Comparison of ENCODE assay signal across 9 cellular contexts in the genomic region with DNA sequence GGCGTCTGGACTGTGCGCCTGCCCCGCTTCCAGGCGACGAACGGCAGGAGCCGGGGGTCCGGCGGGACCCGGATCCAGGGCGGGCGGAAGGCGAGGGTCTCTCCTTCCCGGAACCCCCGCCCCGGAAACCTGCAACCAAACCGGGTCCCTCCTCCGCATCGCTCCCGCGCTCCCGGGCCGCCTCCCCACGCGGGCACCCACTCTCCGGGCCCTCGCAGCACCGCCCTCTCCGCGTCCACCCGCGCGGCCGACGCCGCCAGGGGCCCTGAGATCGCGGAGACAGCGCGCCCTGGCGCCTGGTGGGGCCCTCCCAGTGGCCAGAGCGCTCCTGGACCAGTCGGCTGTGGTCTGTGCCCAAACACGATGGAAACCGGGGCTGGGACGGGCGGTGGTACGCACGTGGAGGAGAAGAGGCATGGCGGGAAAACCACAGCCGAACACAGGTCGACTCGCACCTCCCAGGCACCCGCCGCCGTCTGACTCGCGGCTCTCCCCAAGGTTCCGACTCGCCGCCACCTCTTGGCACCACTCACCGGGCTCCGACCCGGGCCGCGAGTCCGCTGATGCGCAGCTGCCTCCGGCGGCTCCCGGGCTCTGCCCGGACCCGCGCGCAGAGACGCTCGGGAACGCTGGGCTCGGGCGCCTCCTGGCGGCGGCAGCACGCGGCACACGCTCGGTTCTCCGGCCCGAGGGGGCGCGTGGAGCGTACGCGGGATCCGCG. TPM values are rescaled to one million over a fixed set of nuclear protein-coding genes. Genes with fewer than 3 reads are reported as not detected.
A peak's percentile ranks its signal among the peaks of the same experiment; 100 is the strongest.
DNase-seq lines count a peak whose midpoint lies in the region; ATAC-seq, FAIRE-seq and TF ChIP-seq lines count a peak whose summit lies in the region.
"Had no signal": no experiment of that assay in that cellular context is flagged by ENCODE, and none has a peak within 500 bp of the region (broad histone marks: within the 10 kb centered on the region; RNA-seq: fewer than 3 reads in every experiment).

No MANE protein-coding gene starts in this region.

- CTCF ChIA-PET in activated naive CD4-positive, alpha-beta T cell treated with anti-CD3 and anti-CD28 coated beads, Interleukin-2, amount 10 ng/mL, durations not matched to agents 7 days and 5 days (lab: Charles Lee), result interaction anchor here (0.6 to 11.2 kb wide), 25 partner anchors 11 to 683 kb away, joined by 3 to 212 read pairs (median 4); no protein-coding TSS in a partner anchor

- H3K4me1 Mint-ChIP-seq in activated naive CD4-positive, alpha-beta T cell treated with anti-CD3 and anti-CD28 coated beads, Interleukin-2, amount 10 ng/mL, durations not matched to agents 7 days and 5 days, result peaks cover 33% of the 10 kb centered on the region

- no peak overlapping the region for H3K27ac Mint-ChIP-seq in activated naive CD4-positive, alpha-beta T cell treated with anti-CD3 and anti-CD28 coated beads, Interleukin-2, amount 10 ng/mL, durations not matched to agents 7 days and 5 days

- H3K4me3 ChIP-seq in pancreas (peak overlapping the region in 3 of 4 donors; percentile 15 to 47 (median 35)), transverse colon (peak overlapping the region in 3 of 4 donors; percentile 9 to 54 (median 30))

- H3K9me3 ChIP-seq in pancreas (no peaks in the 10 kb centered on the region), transverse colon (no peaks in the 10 kb centered on the region)

- no peaks in the 10 kb centered on the region for H3K36me3 ChIP-seq in pancreas
- H3K36me3 ChIP-seq in transverse colon, result no peaks in the 10 kb centered on the region

- 6 to 13% methylated on average over 74 to 95 of the region's 95 CpGs for WGBS in pancreas, 2 donors
- 5% methylated on average over 40 of the region's 95 CpGs; no CpG with 5 or more reads in 1 of the 2 donors for WGBS in transverse colon (ENCODE audit: low coverage in 1 of 2), 2 donors

- H3K9me3 Mint-ChIP-seq in activated naive CD4-positive, alpha-beta T cell treated with anti-CD3 and anti-CD28 coated beads, Interleukin-2, amount 10 ng/mL, durations not matched to agents 7 days and 5 days, result no peaks in the 10 kb centered on the region

- peaks cover 0 to 11% (median 0%) of the 10 kb centered on the region in 3 donors for H3K4me1 ChIP-seq in pancreas
- H3K4me1 ChIP-seq in transverse colon, result peaks cover 7 to 33% (median 26%) of the 10 kb centered on the region in 4 donors

- FAIRE-seq in pancreas (lab: Jason Lieb, UNC), result no peak
- FAIRE-seq: G401.6 had no signal

- peak; percentile 28 to 64 (median 48) for TF ChIP-seq CTCF in pancreas (IDR thresholded peaks at IDR 0.05)
- peak; percentile 42 to 86 (median 73) for TF ChIP-seq CTCF in transverse colon (IDR thresholded peaks at IDR 0.05)

- in situ Hi-C loops in transverse colon (cut with MboI; ENCODE audit: low pct_ligation_motif_present in 1 of 4, low pct_unique_long_range_greater_than_20kb in 1 of 4, low sequenced_read_pairs in 3 of 4), result loop anchor here (10.0 to 25.0 kb wide), 5 partner anchors 269 to 644 kb away; no protein-coding TSS in a partner anchor

- no peak for TF ChIP-seq POLR2A in transverse colon (IDR thresholded peaks at IDR 0.05)

- intact Hi-C loops in Right ventricle myocardium inferior (cut with DNase I), result loop anchor here (1.0 to 5.0 kb wide), 2 partner anchors 271 to 644 kb away; no protein-coding TSS in a partner anchor
- intact Hi-C loops in cardiac septum (cut with DNase I), result loop anchor here (1.0 to 5.0 kb wide), 3 partner anchors 270 to 669 kb away; no protein-coding TSS in a partner anchor
- intact Hi-C loops in head of caudate nucleus (cut with DNase I), result loop anchor here (1.0 to 10.0 kb wide), 4 partner anchors 101 to 271 kb away; partner anchors contain the start of gene XRN2
- intact Hi-C loops in pancreas (cut with DNase I), result loop anchor here (5.0 to 10.0 kb wide), 5 partner anchors 261 to 661 kb away; no protein-coding TSS in a partner anchor
- intact Hi-C loops in transverse colon (cut with DNase I; ENCODE audit: low total_unique reads), result loop anchor here (2.0 to 5.0 kb wide), 2 partner anchors 269 to 645 kb away; no protein-coding TSS in a partner anchor

- H3K27me3 Mint-ChIP-seq in activated naive CD4-positive, alpha-beta T cell treated with anti-CD3 and anti-CD28 coated beads, Interleukin-2, amount 10 ng/mL, durations not matched to agents 7 days and 5 days, result peaks cover 84% of the 10 kb centered on the region

- DNase-seq in Right ventricle myocardium inferior (ENCODE audit: missing footprints) (peak; percentile 82), cardiac septum (ENCODE audit: low spot score) (no peak), OCI-M2 (lab: John Stamatoyannopoulos, UW; ENCODE audit: unreplicated experiment) (peak; percentile 19), head of caudate nucleus (peak in 37 of 42 donors; percentile 51 to 92 (median 80)), pancreas (peak in 3 of 6 donors; percentile 45 to 88 (median 75)), transverse colon (peak; percentile 45)
- DNase-seq in activated naive CD4-positive, alpha-beta T cell treated with anti-CD3 and anti-CD28 coated beads, Interleukin-2, amount 10 ng/mL, durations not matched to agents 7 days and 5 days, result peak; percentile 69

- ATAC-seq in Right ventricle myocardium inferior (peak; percentile 72), pancreas (peak; percentile 59 to 86 (median 72)), HG02759 (IDR thresholded peaks at IDR 0.05; ENCODE audit: unreplicated experiment) (no peak)

- H3K27ac ChIP-seq in pancreas (no peak overlapping the region), transverse colon (no peak overlapping the region)

- peak overlapping the region; percentile 62 for H3K4me3 Mint-ChIP-seq in activated naive CD4-positive, alpha-beta T cell treated with anti-CD3 and anti-CD28 coated beads, Interleukin-2, amount 10 ng/mL, durations not matched to agents 7 days and 5 days

- H3K27me3 ChIP-seq in pancreas, result peaks cover 0 to 47% (median 3%) of the 10 kb centered on the region in 4 donors
- peaks cover 88% of the 10 kb centered on the region for H3K27me3 ChIP-seq in transverse colon

- TF ChIP-seq EP300 in transverse colon (IDR thresholded peaks at IDR 0.05; ENCODE audit: low read depth), result no peak

- peaks cover 4% of the 10 kb centered on the region for H3K36me3 Mint-ChIP-seq in activated naive CD4-positive, alpha-beta T cell treated with anti-CD3 and anti-CD28 coated beads, Interleukin-2, amount 10 ng/mL, durations not matched to agents 7 days and 5 days

RNA-seq across cellular contexts. Expression of gene NKX2-2, which starts 7.9 kb away (rescaled TPM):
- not detected for total RNA-seq in Right ventricle myocardium inferior
- total RNA-seq in cardiac septum, result 0.11 TPM
- 1 to 10 TPM; 2.0 to 5.7 (median 3.0) TPM for total RNA-seq in pancreas
- 10 to 100 TPM; 11.5 to 28.7 TPM for polyA plus RNA-seq in pancreas
- 1 to 10 TPM in 1 of 4 donors, under 1 TPM in 2, not detected in 1; 0.60 to 2.2 (median 0.82) TPM for total RNA-seq in transverse colon
